Comparison of ENCODE assay signal across 8 cellular contexts in genomic region chr22:50218996-50219727, GRCh38. TPM values are rescaled to one million over a fixed set of nuclear protein-coding genes. Genes with fewer than 3 reads are reported as not detected.
DNase-seq lines count a peak whose midpoint lies in the region; ATAC-seq and TF ChIP-seq lines count a peak whose summit lies in the region.

No MANE protein-coding gene starts in this region.

- no peaks in the 10 kb centered on the region for H3K9me3 ChIP-seq in mucosa of descending colon

- H3K36me3 Mint-ChIP-seq in activated T-cell treated with anti-CD3 and anti-CD28 coated beads, Interleukin-2, amount 50 U/mL, for 4 hours (ENCODE audit: insufficient read depth): peaks cover 26% of the 10 kb centered on the region

- intact Hi-C loops in mucosa of descending colon (cut with DNase I, micrococcal nuclease): no loop called here

- no peaks in the 10 kb centered on the region for H3K27me3 Mint-ChIP-seq in activated T-cell treated with anti-CD3 and anti-CD28 coated beads, Interleukin-2, amount 50 U/mL, for 4 hours (ENCODE audit: low read depth)

- peaks cover 4% of the 10 kb centered on the region for H3K4me1 Mint-ChIP-seq in activated T-cell treated with anti-CD3 and anti-CD28 coated beads, Interleukin-2, amount 50 U/mL, for 4 hours (ENCODE audit: low read depth)

- peaks cover 22% of the 10 kb centered on the region for H3K36me3 ChIP-seq in mucosa of descending colon (ENCODE audit: low read depth)

- no peaks in the 10 kb centered on the region for H3K9me3 Mint-ChIP-seq in activated T-cell treated with anti-CD3 and anti-CD28 coated beads, Interleukin-2, amount 50 U/mL, for 4 hours

- no peak overlapping the region for H3K4me3 Mint-ChIP-seq in activated T-cell treated with anti-CD3 and anti-CD28 coated beads, Interleukin-2, amount 50 U/mL, for 4 hours

- no peak overlapping the region for H3K4me3 ChIP-seq in mucosa of descending colon

- ATAC-seq in mucosa of descending colon (peak; percentile 92), GM19463 (IDR thresholded peaks at IDR 0.05; ENCODE audit: unreplicated experiment) (no peak), GM21576 (IDR thresholded peaks at IDR 0.05; ENCODE audit: unreplicated experiment) (no peak)
- ATAC-seq in activated T-cell treated with anti-CD3 and anti-CD28 coated beads, Interleukin-2, amount 50 U/mL, for 4 hours: no peak

- TF ChIP-seq CTCF in mucosa of descending colon (IDR thresholded peaks at IDR 0.05): no peak

- no peaks in the 10 kb centered on the region for H3K4me1 ChIP-seq in mucosa of descending colon (ENCODE audit: low read depth)

- DNase-seq in GM03348 (ENCODE audit: low spot score) (peak; percentile 75), NCI-H2171 treated with DMSO at 0.1 percent for 48 hours (lab: John Stamatoyannopoulos, UW) (peak; percentile 44), dermis microvascular lymphatic vessel endothelial cell (ENCODE audit: low read depth in 2 of 2) (peak; percentile 74 to 78), mucosa of descending colon (peak; percentile 89 to 94 (median 91)), HCEC 1CT (no peak)
- DNase-seq in activated T-cell treated with anti-CD3 and anti-CD28 coated beads, Interleukin-2, amount 50 U/mL, for 4 hours: no peak

RNA-seq across cellular contexts. Expression of gene SELENOO, which starts 18.4 kb away (rescaled TPM):
- total RNA-seq in dermis microvascular lymphatic vessel endothelial cell: 15.8 and 22.6 TPM in 2 replicates
- 10 to 100 TPM; 21.5 to 23.8 (median 23.1) TPM for total RNA-seq in mucosa of descending colon
- 10 to 100 TPM; 24.4 to 27.9 (median 26.9) TPM for total RNA-seq in activated T-cell treated with anti-CD3 and anti-CD28 coated beads, Interleukin-2, amount 50 U/mL, for 4 hours

RNA-seq across cellular contexts. Expression of gene TUBGCP6, which starts 25.7 kb away (rescaled TPM):
- total RNA-seq in dermis microvascular lymphatic vessel endothelial cell (14.0 and 22.0 TPM in 2 replicates), mucosa of descending colon (10 to 100 TPM; 34.5 to 41.6 (median 40.5) TPM)
- 10 to 100 TPM; 44.5 to 50.6 (median 48.3) TPM for total RNA-seq in activated T-cell treated with anti-CD3 and anti-CD28 coated beads, Interleukin-2, amount 50 U/mL, for 4 hours

RNA-seq across cellular contexts. Expression of gene HDAC10, which starts 31.9 kb away (rescaled TPM):
- total RNA-seq in dermis microvascular lymphatic vessel endothelial cell (9.4 and 18.2 TPM in 2 replicates), mucosa of descending colon (10 to 100 TPM; 39.5 to 66.3 (median 47.8) TPM)
- 10 to 100 TPM; 45.1 to 50.6 (median 48.2) TPM for total RNA-seq in activated T-cell treated with anti-CD3 and anti-CD28 coated beads, Interleukin-2, amount 50 U/mL, for 4 hours

RNA-seq across cellular contexts. Expression of gene TRABD, which starts 33.4 kb away (rescaled TPM):
- total RNA-seq in dermis microvascular lymphatic vessel endothelial cell (16.2 and 20.0 TPM in 2 replicates), mucosa of descending colon (10 to 100 TPM; 36.8 to 52.6 (median 42.7) TPM)
- total RNA-seq in activated T-cell treated with anti-CD3 and anti-CD28 coated beads, Interleukin-2, amount 50 U/mL, for 4 hours: 10 to 100 TPM; 91.3 to 95.0 (median 93.4) TPM

RNA-seq across cellular contexts. Expression of gene MAPK12, which starts 42.3 kb away (rescaled TPM):
- total RNA-seq in dermis microvascular lymphatic vessel endothelial cell (40.6 and 70.2 TPM in 2 replicates), mucosa of descending colon (1 to 10 TPM; 2.3 to 6.5 (median 5.2) TPM)
- total RNA-seq in activated T-cell treated with anti-CD3 and anti-CD28 coated beads, Interleukin-2, amount 50 U/mL, for 4 hours: 1 to 10 TPM; 3.3 to 4.3 (median 3.9) TPM

Comparison
In these comparisons a context has a peak if more than half of its experiments do, and no peak if none do; other contexts are left out.
1. DNase-seq: peak in GM03348 (single experiment), NCI-H2171 treated with DMSO at 0.1 percent for 48 hours (single experiment), dermis microvascular lymphatic vessel endothelial cell (2 of 2) and mucosa of descending colon (3 of 3); none in HCEC 1CT (single experiment) and activated T-cell treated with anti-CD3 and anti-CD28 coated beads, Interleukin-2, amount 50 U/mL, for 4 hours (single experiment).